ENCODE assay signal across 1 cellular context in the genomic region with DNA sequence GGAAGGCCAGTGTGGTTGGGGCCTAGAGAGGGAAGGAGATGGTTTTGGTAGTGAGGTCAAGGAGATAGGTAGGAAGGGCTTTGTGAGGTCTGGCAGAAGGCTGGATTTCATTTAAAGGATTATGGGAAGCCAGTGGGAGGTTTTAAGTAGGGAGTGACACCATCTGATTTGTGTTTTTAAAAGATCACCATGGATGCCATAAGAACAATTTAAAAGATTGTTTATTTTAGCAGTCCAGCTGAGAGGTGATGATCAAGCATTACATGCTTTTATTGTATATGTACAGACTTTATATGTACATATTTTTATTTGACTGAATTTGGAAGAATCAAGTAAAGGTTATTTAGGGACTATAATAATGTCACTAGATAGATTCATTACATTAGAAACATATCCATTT.
TF ChIP-seq lines count a peak whose summit lies in the region.

No MANE protein-coding gene starts in this region.

TF ChIP-seq in H1, 55 proteins besides CTCF, POLR2A, EP300 and RAD21 (continued from another document):
- TF ChIP-seq MAX (IDR thresholded peaks at IDR 0.05) (no peak), CBX5 (IDR thresholded peaks at IDR 0.05; ENCODE audit: low read depth, low read length) (no peak), SAP30 (IDR thresholded peaks at IDR 0.05; ENCODE audit: insufficient read depth, insufficient replicate concordance, low read length) (no peak), CREB1 (IDR thresholded peaks at IDR 0.05) (no peak), SIX5 (IDR thresholded peaks at IDR 0.05; ENCODE audit: low read depth, low read length) (no peak), KDM4A (IDR thresholded peaks at IDR 0.05; ENCODE audit: low read depth, low read length, severe bottlenecking) (no peak), HDAC2 (IDR thresholded peaks at IDR 0.05; ENCODE audit: borderline replicate concordance in 1 of 2, low read depth in 2 of 2, low read length in 2 of 2) (no peak), CHD1 (IDR thresholded peaks at IDR 0.05; ENCODE audit: low read depth, low read length) (no peak), RNF2 (IDR thresholded peaks at IDR 0.05; ENCODE audit: borderline replicate concordance, low read depth, low read length, missing control alignments, poor library complexity, severe bottlenecking) (no peak), CEBPB (IDR thresholded peaks at IDR 0.05; ENCODE audit: low read depth, low read length) (no peak)
